ENCODE assay signal across 23 cellular contexts in genomic region chr1:17615959-17616358, GRCh38.
"Had no signal": no experiment of that assay in that cellular context is flagged by ENCODE, and none has a peak within 500 bp of the region (broad histone marks: within the 10 kb centered on the region; RNA-seq: fewer than 3 reads in every experiment).

No MANE protein-coding gene starts in this region.

- H3K27me3 Mint-ChIP-seq: activated CD4-positive, alpha-beta T cell treated with anti-CD3 and anti-CD28 coated beads, Interleukin-2, amount 10 ng/mL, durations not matched to agents 24 days and 14 days; activated CD8-positive, alpha-beta memory T cell treated with anti-CD3 and anti-CD28 coated beads, Interleukin-2, amount 10 ng/mL, durations not matched to agents 7 days and 5 days; brain had no signal

- H3K27ac Mint-ChIP-seq: activated B cell treated with CpG ODN at 0.5 μM for 24 hours; activated CD4-positive, alpha-beta T cell treated with anti-CD3 and anti-CD28 coated beads, Interleukin-2, amount 10 ng/mL, durations not matched to agents 24 days and 14 days; activated CD8-positive, alpha-beta memory T cell treated with anti-CD3 and anti-CD28 coated beads, Interleukin-2, amount 10 ng/mL, durations not matched to agents 7 days and 5 days; activated naive CD4-positive, alpha-beta T cell treated with anti-CD3 and anti-CD28 coated beads, Interleukin-2, amount 50 U/mL, for 72 hours; activated naive CD8-positive, alpha-beta T cell treated with anti-CD3 and anti-CD28 coated beads, Interleukin-2, amount 50 U/mL, for 24 hours; T-helper 1 cell treated with Interleukin-12 subunit alpha and Interleukin-12 subunit beta and Interleukin-4 antibody, amounts not matched to agents 30 μg/mL and 1 μg/mL, for 36 hours had no signal

- H3K9me3 Mint-ChIP-seq: activated B cell treated with CpG ODN at 0.5 μM for 24 hours; activated CD4-positive, alpha-beta T cell treated with anti-CD3 and anti-CD28 coated beads, Interleukin-2, amount 10 ng/mL, durations not matched to agents 24 days and 14 days; activated naive CD4-positive, alpha-beta T cell treated with anti-CD3 and anti-CD28 coated beads, Interleukin-2, amount 50 U/mL, for 72 hours; activated naive CD8-positive, alpha-beta T cell treated with anti-CD3 and anti-CD28 coated beads, Interleukin-2, amount 50 U/mL, for 24 hours; activated T-cell treated with anti-CD3 and anti-CD28 coated beads, Interleukin-2, amount 50 U/mL, for 4 hours; T-helper 1 cell treated with Interleukin-12 subunit alpha and Interleukin-12 subunit beta and Interleukin-4 antibody, amounts not matched to agents 30 μg/mL and 1 μg/mL, for 36 hours had no signal

- ATAC-seq: activated CD8-positive, alpha-beta memory T cell treated with anti-CD3 and anti-CD28 coated beads, Interleukin-2, amount 10 ng/mL, durations not matched to agents 7 days and 5 days; activated naive CD4-positive, alpha-beta T cell treated with anti-CD3 and anti-CD28 coated beads, Interleukin-2, amount 50 U/mL, for 72 hours; activated naive CD8-positive, alpha-beta T cell treated with anti-CD3 and anti-CD28 coated beads, Interleukin-2, amount 50 U/mL, for 24 hours; activated T-cell treated with anti-CD3 and anti-CD28 coated beads, Interleukin-2, amount 50 U/mL, for 4 hours; PC-3 had no signal

- H3K4me3 Mint-ChIP-seq: activated B cell treated with CpG ODN at 0.5 μM for 24 hours; activated CD4-positive, alpha-beta T cell treated with anti-CD3 and anti-CD28 coated beads, Interleukin-2, amount 10 ng/mL, durations not matched to agents 24 days and 14 days; activated CD8-positive, alpha-beta memory T cell treated with anti-CD3 and anti-CD28 coated beads, Interleukin-2, amount 10 ng/mL, durations not matched to agents 7 days and 5 days; activated naive CD8-positive, alpha-beta T cell treated with anti-CD3 and anti-CD28 coated beads, Interleukin-2, amount 50 U/mL, for 24 hours; activated T-cell treated with anti-CD3 and anti-CD28 coated beads, Interleukin-2, amount 50 U/mL, for 4 hours; brain; T-helper 1 cell treated with Interleukin-12 subunit alpha and Interleukin-12 subunit beta and Interleukin-4 antibody, amounts not matched to agents 30 μg/mL and 1 μg/mL, for 36 hours had no signal

- DNase-seq: activated B cell treated with CpG ODN at 0.5 μM for 24 hours; activated CD4-positive, alpha-beta T cell treated with anti-CD3 and anti-CD28 coated beads for 1 hour; activated CD4-positive, alpha-beta T cell treated with anti-CD3 and anti-CD28 coated beads, Interleukin-2, amount 10 ng/mL, durations not matched to agents 24 days and 14 days; activated CD4-positive, alpha-beta T cell treated with anti-CD3 and anti-CD28 coated beads, Interleukin-2, amount 50 U/mL, for 48 hours; activated CD8-positive, alpha-beta memory T cell treated with anti-CD3 and anti-CD28 coated beads, Interleukin-2, amount 10 ng/mL, durations not matched to agents 7 days and 5 days; activated effector memory CD4-positive, alpha-beta T cell treated with anti-CD3 and anti-CD28 coated beads, Interleukin-2, amount 50 U/mL, for 16 hours; activated naive CD4-positive, alpha-beta T cell treated with Interleukin-2 at 50 U/mL for 16 hours; activated naive CD8-positive, alpha-beta T cell treated with anti-CD3 and anti-CD28 coated beads, Interleukin-2, amount 50 U/mL, for 24 hours; activated T-cell treated with anti-CD3 and anti-CD28 coated beads, Interleukin-2, amount 50 U/mL, for 4 hours; amniotic stem cell; Kasumi-1; KBM-7; NCI-H1048; NCI-H146; NCI-H187 treated with DMSO at 0.1 percent for 48 hours; NCI-H2081 treated with DMSO at 0.1 percent for 48 hours; NCI-H446; NCI-H524; PC-3; SHP77 treated with DMSO at 0.1 percent for 48 hours had no signal

- H3K4me1 Mint-ChIP-seq: activated B cell treated with CpG ODN at 0.5 μM for 24 hours; activated CD4-positive, alpha-beta T cell treated with anti-CD3 and anti-CD28 coated beads, Interleukin-2, amount 10 ng/mL, durations not matched to agents 24 days and 14 days; activated CD8-positive, alpha-beta memory T cell treated with anti-CD3 and anti-CD28 coated beads, Interleukin-2, amount 10 ng/mL, durations not matched to agents 7 days and 5 days; activated naive CD8-positive, alpha-beta T cell treated with anti-CD3 and anti-CD28 coated beads, Interleukin-2, amount 50 U/mL, for 24 hours; brain had no signal

- H3K36me3 Mint-ChIP-seq: activated CD8-positive, alpha-beta memory T cell treated with anti-CD3 and anti-CD28 coated beads, Interleukin-2, amount 10 ng/mL, durations not matched to agents 7 days and 5 days; activated naive CD4-positive, alpha-beta T cell treated with anti-CD3 and anti-CD28 coated beads, Interleukin-2, amount 50 U/mL, for 72 hours had no signal
